19 cellular contexts compared by ENCODE assay signal in the genomic region with DNA sequence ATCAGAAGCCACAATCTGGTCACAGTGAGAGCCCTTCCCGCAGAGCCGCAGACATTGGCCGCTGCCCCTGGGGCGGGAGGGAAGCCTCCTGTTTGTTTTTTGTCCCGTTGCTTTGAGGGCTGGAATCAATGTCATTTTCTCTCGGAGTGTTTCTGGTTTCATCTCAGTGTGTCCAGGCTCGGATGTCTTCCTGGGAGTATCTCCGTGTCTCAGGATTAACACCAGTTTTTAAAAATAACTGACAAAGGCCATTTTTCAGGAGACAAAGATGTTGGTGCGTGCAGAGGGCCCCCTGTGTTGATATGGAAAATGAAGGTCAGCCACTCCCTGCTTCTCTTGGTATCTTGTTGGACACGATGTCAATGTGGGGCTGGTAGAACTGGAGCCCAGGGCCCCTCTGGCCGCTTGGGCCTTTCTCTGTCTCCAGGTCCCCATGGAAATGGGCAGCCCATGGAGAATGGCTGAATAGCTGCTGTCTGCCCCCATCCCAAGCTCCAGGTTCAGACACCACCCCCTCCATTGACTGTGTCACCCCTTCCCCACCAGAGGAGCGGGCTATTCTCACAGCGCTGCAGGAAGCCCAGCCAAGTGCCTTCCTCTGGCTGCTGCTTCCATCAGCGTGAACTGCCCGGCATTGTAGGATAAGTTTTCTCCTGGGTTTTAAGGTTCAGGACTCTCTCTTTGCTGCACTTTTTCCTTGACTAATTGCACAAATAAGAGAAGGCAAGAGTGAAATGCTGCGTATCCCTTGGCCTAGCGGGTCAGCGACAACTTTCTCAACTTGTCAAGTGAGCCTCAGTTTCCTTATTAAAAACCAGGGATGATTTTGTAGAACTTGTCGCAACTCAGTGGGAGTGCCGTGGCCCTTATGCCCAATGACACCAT.
A peak's percentile ranks its signal among the peaks of the same experiment; 100 is the strongest.
DNase-seq lines count a peak whose midpoint lies in the region; ATAC-seq, FAIRE-seq and TF ChIP-seq lines count a peak whose summit lies in the region.
"Had no signal": no experiment of that assay in that cellular context is flagged by ENCODE, and none has a peak within 500 bp of the region (broad histone marks: within the 10 kb centered on the region; RNA-seq: fewer than 3 reads in every experiment).

No MANE protein-coding gene starts in this region.

- peaks cover 3% of the 10 kb centered on the region for H3K9me3 ChIP-seq in astrocyte (ENCODE audit: insufficient read depth, low read depth, low read length)
- no peaks in the 10 kb centered on the region for H3K9me3 ChIP-seq in lower lobe of right lung
- H3K9me3 ChIP-seq in aorta (ENCODE audit: control insufficient read depth, low read length), result no peaks in the 10 kb centered on the region
- H3K9me3 ChIP-seq: stomach had no signal

- no peaks in the 10 kb centered on the region for H3K36me3 ChIP-seq in astrocyte (ENCODE audit: insufficient read depth, low read length)
- no peaks in the 10 kb centered on the region for H3K36me3 ChIP-seq in lower lobe of right lung
- H3K36me3 ChIP-seq in aorta (ENCODE audit: control insufficient read depth in 1 of 2, insufficient read depth in 2 of 2, low read length in 1 of 2), result no peaks in the 10 kb centered on the region
- H3K36me3 ChIP-seq: stomach had no signal

- H3K4me3 ChIP-seq in astrocyte (ENCODE audit: insufficient read depth, low read depth, low read length) (no peak overlapping the region), lower lobe of right lung (no peak overlapping the region), aorta (ENCODE audit: low read length in 2 of 2) (no peak overlapping the region)
- H3K4me3 ChIP-seq: stomach had no signal

- TF ChIP-seq CTCF in astrocyte (IDR thresholded peaks at IDR 0.05; ENCODE audit: insufficient read depth, low read depth, low read length) (no peak), lower lobe of right lung (IDR thresholded peaks at IDR 0.05) (no peak)

- no peaks in the 10 kb centered on the region for H3K4me1 Mint-ChIP-seq in stimulated activated naive CD8-positive, alpha-beta T cell treated with anti-CD3 and anti-CD28 coated beads, Interleukin-15, Interleukin-2, amounts not matched to agents 100 ng/mL and 50 ng/mL, for 24 hours (ENCODE audit: low read depth)
- peaks cover 2% of the 10 kb centered on the region for H3K4me1 Mint-ChIP-seq in astrocyte (ENCODE audit: low read depth, unreplicated experiment)
- no peaks in the 10 kb centered on the region for H3K4me1 Mint-ChIP-seq in naive thymus-derived CD8-positive, alpha-beta T cell

- 87% methylated on average over 20 of the region's 20 CpGs for WGBS in aorta, 2 donors

- ATAC-seq in stimulated activated naive CD8-positive, alpha-beta T cell treated with anti-CD3 and anti-CD28 coated beads, Interleukin-15, Interleukin-2, amounts not matched to agents 100 U/mL and 50 U/mL, for 24 hours, result no peak
- no peak for ATAC-seq in lower lobe of right lung
- peak; percentile 8 for ATAC-seq in aorta (ENCODE audit: low FRiP score)
- ATAC-seq in naive thymus-derived CD8-positive, alpha-beta T cell, result no peak

- H3K27me3 ChIP-seq in astrocyte (ENCODE audit: insufficient read depth, low read length), result peaks cover 6% of the 10 kb centered on the region
- H3K27me3 ChIP-seq in lower lobe of right lung (ENCODE audit: low read depth), result peaks cover 4% of the 10 kb centered on the region
- H3K27me3 ChIP-seq in aorta (ENCODE audit: control insufficient read depth in 1 of 2, insufficient read depth in 2 of 2, low read length in 1 of 2), result no peaks in the 10 kb centered on the region

- no peak overlapping the region for H2AFZ ChIP-seq in astrocyte (ENCODE audit: low read depth, low read length)

- POLR2A ChIA-PET in naive thymus-derived CD8-positive, alpha-beta T cell (lab: Charles Lee), result interaction anchor here (0.6 kb wide), 1 partner anchor 21 kb away, joined by 3 read pairs; no protein-coding TSS in a partner anchor

- H3K4me2 ChIP-seq in astrocyte (ENCODE audit: low read length), result no peak overlapping the region

- H3K27ac ChIP-seq in astrocyte (ENCODE audit: low read depth, low read length) (no peak overlapping the region), lower lobe of right lung (no peak overlapping the region), aorta (ENCODE audit: low read depth in 1 of 2, low read length in 2 of 2) (no peak overlapping the region)
- H3K27ac ChIP-seq: stomach had no signal

- no peak overlapping the region for H3K9ac ChIP-seq in astrocyte (ENCODE audit: low read length)

- no peak overlapping the region for H3K4me3 Mint-ChIP-seq in stimulated activated naive CD8-positive, alpha-beta T cell treated with anti-CD3 and anti-CD28 coated beads, Interleukin-15, Interleukin-2, amounts not matched to agents 100 ng/mL and 50 ng/mL, for 24 hours
- no peak overlapping the region for H3K4me3 Mint-ChIP-seq in astrocyte (ENCODE audit: unreplicated experiment)
- H3K4me3 Mint-ChIP-seq in naive thymus-derived CD8-positive, alpha-beta T cell, result no peak overlapping the region

- no peaks in the 10 kb centered on the region for H3K9me3 Mint-ChIP-seq in stimulated activated naive CD8-positive, alpha-beta T cell treated with anti-CD3 and anti-CD28 coated beads, Interleukin-15, Interleukin-2, amounts not matched to agents 100 ng/mL and 50 ng/mL, for 24 hours
- H3K9me3 Mint-ChIP-seq in astrocyte (ENCODE audit: unreplicated experiment), result peaks cover 2% of the 10 kb centered on the region
- H3K9me3 Mint-ChIP-seq in naive thymus-derived CD8-positive, alpha-beta T cell, result no peaks in the 10 kb centered on the region

- H4K20me1 ChIP-seq in astrocyte (ENCODE audit: insufficient read depth, low read length), result no peaks in the 10 kb centered on the region

- peaks cover 3% of the 10 kb centered on the region for H3K27me3 Mint-ChIP-seq in stimulated activated naive CD8-positive, alpha-beta T cell treated with anti-CD3 and anti-CD28 coated beads, Interleukin-15, Interleukin-2, amounts not matched to agents 100 ng/mL and 50 ng/mL, for 24 hours
- peaks cover 26% of the 10 kb centered on the region for H3K27me3 Mint-ChIP-seq in astrocyte (ENCODE audit: low read depth, unreplicated experiment)
- peaks cover 0 to 2% (median 0%) of the 10 kb centered on the region in 5 donors for H3K27me3 Mint-ChIP-seq in naive thymus-derived CD8-positive, alpha-beta T cell

- no peaks in the 10 kb centered on the region for H3K79me2 ChIP-seq in astrocyte (ENCODE audit: insufficient read depth, low read length)

- H3K27ac Mint-ChIP-seq in stimulated activated naive CD8-positive, alpha-beta T cell treated with anti-CD3 and anti-CD28 coated beads, Interleukin-15, Interleukin-2, amounts not matched to agents 100 ng/mL and 50 ng/mL, for 24 hours, result peak overlapping the region; percentile 11
- H3K27ac Mint-ChIP-seq in astrocyte (ENCODE audit: unreplicated experiment), result peak overlapping the region; percentile 29
- H3K27ac Mint-ChIP-seq in naive thymus-derived CD8-positive, alpha-beta T cell, result no peak overlapping the region

- intact Hi-C loops in lower lobe of right lung (cut with DNase I) (no loop called here), aorta (cut with DNase I) (no loop called here)

- no peaks in the 10 kb centered on the region for H3K36me3 Mint-ChIP-seq in stimulated activated naive CD8-positive, alpha-beta T cell treated with anti-CD3 and anti-CD28 coated beads, Interleukin-15, Interleukin-2, amounts not matched to agents 100 ng/mL and 50 ng/mL, for 24 hours (ENCODE audit: low read depth)
- peaks cover 2% of the 10 kb centered on the region for H3K36me3 Mint-ChIP-seq in astrocyte (ENCODE audit: low read depth, unreplicated experiment)
- no peaks in the 10 kb centered on the region for H3K36me3 Mint-ChIP-seq in naive thymus-derived CD8-positive, alpha-beta T cell

- no peak for DNase-seq in stimulated activated naive CD8-positive, alpha-beta T cell treated with anti-CD3 and anti-CD28 coated beads, Interleukin-15, Interleukin-2, amounts not matched to agents 100 U/mL and 50 U/mL, for 24 hours
- no peak for DNase-seq in astrocyte (ENCODE audit: low read depth)
- DNase-seq in lower lobe of right lung, result peak; percentile 44
- DNase-seq in aorta, result peak in 1 of 2 donors; percentile 74
- no peak for DNase-seq in DMS79 treated with DMSO at 0.1 percent for 48 hours (lab: John Stamatoyannopoulos, UW)
- no peak for DNase-seq in naive thymus-derived CD8-positive, alpha-beta T cell
- DNase-seq in SW 1271 (lab: John Stamatoyannopoulos, UW), result no peak
- DNase-seq: activated gamma-delta T cell treated with Interleukin-2 at 50 U/mL for 16 hours; activated T-cell treated with anti-CD3 and anti-CD28 coated beads for 4 hours; amniotic stem cell; cerebellar nuclear complex; COR-L47; effector memory CD4-positive, alpha-beta T cell; NCI-H226; RPMI8226; stimulated activated CD4-positive, alpha-beta T cell treated with anti-CD3 and anti-CD28 coated beads, Interleukin-2, amount 100 ng/mL, for 24 hours; stomach; trophoblast cell had no signal

- FAIRE-seq in astrocyte (lab: Jason Lieb, UNC), result no peak

- H3K4me1 ChIP-seq in astrocyte (ENCODE audit: insufficient read depth, low read length), result no peaks in the 10 kb centered on the region
- H3K4me1 ChIP-seq in lower lobe of right lung, result no peaks in the 10 kb centered on the region
- no peaks in the 10 kb centered on the region for H3K4me1 ChIP-seq in aorta (ENCODE audit: control insufficient read depth in 1 of 2, insufficient read depth in 2 of 2, low read length in 2 of 2)
- H3K4me1 ChIP-seq: stomach had no signal

Comparison
In these comparisons a context has a peak if more than half of its experiments do, and no peak if none do; other contexts are left out.
1. H3K27ac Mint-ChIP-seq: peak in stimulated activated naive CD8-positive, alpha-beta T cell treated with anti-CD3 and anti-CD28 coated beads, Interleukin-15, Interleukin-2, amounts not matched to agents 100 ng/mL and 50 ng/mL, for 24 hours (single experiment) and astrocyte (single experiment); none in naive thymus-derived CD8-positive, alpha-beta T cell (0 of 10).